ENCODE assay signal across 9 cellular contexts in the genomic region with DNA sequence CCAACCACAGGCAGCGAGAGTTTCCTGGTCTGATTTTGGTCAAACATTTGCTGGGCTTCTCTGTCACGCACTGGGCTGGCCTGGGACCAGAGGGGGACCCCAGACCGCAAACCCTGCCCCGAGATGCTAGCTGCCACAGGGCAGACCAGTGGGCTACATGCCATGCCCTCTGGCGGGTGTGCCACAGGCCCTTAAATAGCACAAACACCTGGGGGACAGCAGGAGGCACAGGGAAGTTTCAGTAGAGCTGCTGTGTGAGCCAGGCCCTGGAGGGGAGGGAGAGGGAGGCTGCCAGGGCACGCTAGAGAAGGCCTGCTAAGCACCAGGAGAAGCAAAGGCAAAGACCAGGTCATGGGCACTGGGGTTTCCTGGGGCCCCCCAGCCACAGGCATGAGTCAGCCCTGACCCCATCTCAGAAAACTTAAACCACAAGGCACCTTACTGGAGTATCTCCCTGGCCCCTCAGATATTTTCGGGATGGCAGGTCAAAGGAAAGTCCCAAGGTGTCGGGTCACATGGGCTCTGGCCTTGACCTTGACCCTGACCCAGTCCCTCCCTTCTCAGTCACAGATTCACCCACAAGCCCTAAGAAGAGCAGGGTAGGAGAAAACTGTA. TPM values are rescaled to one million over a fixed set of nuclear protein-coding genes. Genes with fewer than 3 reads are reported as not detected.
DNase-seq lines count a peak whose midpoint lies in the region; ATAC-seq and TF ChIP-seq lines count a peak whose summit lies in the region.
"Had no signal": no experiment of that assay in that cellular context is flagged by ENCODE, and none has a peak within 500 bp of the region (broad histone marks: within the 10 kb centered on the region; RNA-seq: fewer than 3 reads in every experiment).

No MANE protein-coding gene starts in this region.

- H3K9ac ChIP-seq in Loucy (ENCODE audit: low read depth, low read length, poor library complexity, severe bottlenecking), result peak overlapping the region; percentile 46

- TF ChIP-seq CTCF in CD8-positive, alpha-beta T cell (IDR thresholded peaks at IDR 0.05), result no peak
- TF ChIP-seq CTCF in Loucy (conservative IDR thresholded peaks at IDR 0.05; ENCODE audit: low read length), result no peak
- TF ChIP-seq CTCF in heart right ventricle (IDR thresholded peaks at IDR 0.05), result no peak

- CTCF ChIA-PET in CD8-positive, alpha-beta T cell (lab: Charles Lee), result interaction anchor here (1.0 to 1.7 kb wide), 2 partner anchors 10 to 27 kb away, joined by 3 to 5 read pairs; no protein-coding TSS in a partner anchor

- H3K9me3 Mint-ChIP-seq in CD8-positive, alpha-beta T cell, result no peaks in the 10 kb centered on the region
- H3K9me3 Mint-ChIP-seq: activated naive CD4-positive, alpha-beta T cell treated with anti-CD3 and anti-CD28 coated beads, Interleukin-2, amount 50 U/mL, for 24 hours had no signal

- H3F3A ChIP-seq in Loucy (ENCODE audit: low read depth), result no peaks in the 10 kb centered on the region

- H3K27ac Mint-ChIP-seq in CD8-positive, alpha-beta T cell, result peak overlapping the region; percentile 83
- H3K27ac Mint-ChIP-seq: activated naive CD4-positive, alpha-beta T cell treated with anti-CD3 and anti-CD28 coated beads, Interleukin-2, amount 50 U/mL, for 24 hours had no signal

- H3K36me3 Mint-ChIP-seq in CD8-positive, alpha-beta T cell, result no peaks in the 10 kb centered on the region
- H3K36me3 Mint-ChIP-seq: activated naive CD4-positive, alpha-beta T cell treated with anti-CD3 and anti-CD28 coated beads, Interleukin-2, amount 50 U/mL, for 24 hours had no signal

- DNase-seq in CD8-positive, alpha-beta T cell, result no peak
- DNase-seq in heart right ventricle (no peak), superior temporal gyrus (ENCODE audit: extremely low spot score) (no peak), iPS-NIHi11 (ENCODE audit: low spot score) (no peak)
- DNase-seq in stimulated activated CD4-positive, alpha-beta T cell treated with anti-CD3 and anti-CD28 coated beads, Interleukin-15, amount 100 ng/mL, for 24 hours, result no peak

- POLR2A ChIA-PET in CD8-positive, alpha-beta T cell (lab: Charles Lee), result no interaction called here

- H3K4me1 ChIP-seq in CD8-positive, alpha-beta T cell (ENCODE audit: insufficient read depth, low read length), result peaks cover 39% of the 10 kb centered on the region
- peaks cover 31% of the 10 kb centered on the region for H3K4me1 ChIP-seq in Loucy (ENCODE audit: insufficient read depth, low read length, poor library complexity, severe bottlenecking)
- H3K4me1 ChIP-seq in heart right ventricle, result peaks cover 28 to 94% (median 72%) of the 10 kb centered on the region in 9 donors

- WGBS in heart right ventricle, 2 donors, result 56 to 65% methylated on average over 8 of the region's 8 CpGs

- peak overlapping the region; percentile 45 for H3K4me2 ChIP-seq in Loucy (ENCODE audit: low read depth, low read length, poor library complexity, severe bottlenecking)

- H3K4me1 Mint-ChIP-seq in CD8-positive, alpha-beta T cell (ENCODE audit: low read depth), result peaks cover 69% of the 10 kb centered on the region

- H3K36me3 ChIP-seq in CD8-positive, alpha-beta T cell (ENCODE audit: insufficient read depth, low read length), result no peaks in the 10 kb centered on the region
- H3K36me3 ChIP-seq in Loucy (ENCODE audit: insufficient read depth, low read length) (no peaks in the 10 kb centered on the region), heart right ventricle (no peaks in the 10 kb centered on the region)

- peaks cover 87% of the 10 kb centered on the region for H3K79me2 ChIP-seq in Loucy (ENCODE audit: insufficient read depth, low read length)

- no peak overlapping the region for H2AFZ ChIP-seq in Loucy (ENCODE audit: low read length)

- H3K4me3 ChIP-seq in CD8-positive, alpha-beta T cell (ENCODE audit: low read depth, low read length), result no peak overlapping the region
- H3K4me3 ChIP-seq in Loucy (ENCODE audit: low read length, poor library complexity, severe bottlenecking), result no peak overlapping the region
- no peak overlapping the region for H3K4me3 ChIP-seq in heart right ventricle

- no peaks in the 10 kb centered on the region for H3K27me3 Mint-ChIP-seq in CD8-positive, alpha-beta T cell (ENCODE audit: low read depth)
- H3K27me3 Mint-ChIP-seq: activated naive CD4-positive, alpha-beta T cell treated with anti-CD3 and anti-CD28 coated beads, Interleukin-2, amount 50 U/mL, for 24 hours had no signal

- H3K27ac ChIP-seq in CD8-positive, alpha-beta T cell (ENCODE audit: low read depth, low read length), result no peak overlapping the region
- peak overlapping the region in 9 of 10 donors; percentile 65 to 81 (median 74) for H3K27ac ChIP-seq in heart right ventricle

- no peaks in the 10 kb centered on the region for H3K9me3 ChIP-seq in CD8-positive, alpha-beta T cell (ENCODE audit: low read length)
- H3K9me3 ChIP-seq in Loucy (ENCODE audit: insufficient read depth, low read depth, low read length) (no peaks in the 10 kb centered on the region), heart right ventricle (peaks cover 0 to 5% (median 0%) of the 10 kb centered on the region in 11 donors)

- H3K4me3 Mint-ChIP-seq in CD8-positive, alpha-beta T cell, result no peak overlapping the region
- H3K4me3 Mint-ChIP-seq: activated naive CD4-positive, alpha-beta T cell treated with anti-CD3 and anti-CD28 coated beads, Interleukin-2, amount 50 U/mL, for 24 hours had no signal

- no peaks in the 10 kb centered on the region for H3K9me2 ChIP-seq in Loucy (replicated peaks; ENCODE audit: low read depth, low read length)

- no peaks in the 10 kb centered on the region for H3K27me3 ChIP-seq in CD8-positive, alpha-beta T cell (ENCODE audit: insufficient read depth, low read length)
- no peaks in the 10 kb centered on the region for H3K27me3 ChIP-seq in Loucy (ENCODE audit: insufficient read depth, low read length, poor library complexity, severe bottlenecking)
- no peaks in the 10 kb centered on the region for H3K27me3 ChIP-seq in heart right ventricle

- H4K20me1 ChIP-seq in Loucy (ENCODE audit: insufficient read depth, low read length, poor library complexity, severe bottlenecking), result peaks cover 31% of the 10 kb centered on the region

- ATAC-seq in CD8-positive, alpha-beta T cell, result no peak
- peak; percentile 50 for ATAC-seq in GM21423 (IDR thresholded peaks at IDR 0.05; ENCODE audit: unreplicated experiment)
- peak in 7 of 8 donors; percentile 20 to 64 (median 36) for ATAC-seq in heart right ventricle
- ATAC-seq in HG02840 (IDR thresholded peaks at IDR 0.05; ENCODE audit: low FRiP score, unreplicated experiment), result no peak

- intact Hi-C loops in CD8-positive, alpha-beta T cell (cut with DNase I, micrococcal nuclease), result no loop called here
- intact Hi-C loops in heart right ventricle (cut with DNase I), result no loop called here

RNA-seq across cellular contexts. Expression of gene ITPK1, which starts 29.2 kb away (rescaled TPM):
- total RNA-seq in CD8-positive, alpha-beta T cell, result 10 to 100 TPM; 24.9 to 27.9 TPM
- total RNA-seq in heart right ventricle, result 100 to 1,000 TPM in 3 of 10 donors, 10 to 100 TPM in 7; 67.5 to 152 (median 92.7) TPM
- polyA plus RNA-seq in heart right ventricle, result 100 to 1,000 TPM in 1 of 2 donors, 10 to 100 TPM in 1; 47.1 to 108 TPM

Comparison
In these comparisons a context has a peak if more than half of its experiments do, and no peak if none do; other contexts are left out.
1. ATAC-seq: peak in GM21423 (single experiment) and heart right ventricle (7 of 8); none in CD8-positive, alpha-beta T cell (single experiment) and HG02840 (single experiment).